9 cellular contexts compared by ENCODE assay signal in the genomic region with DNA sequence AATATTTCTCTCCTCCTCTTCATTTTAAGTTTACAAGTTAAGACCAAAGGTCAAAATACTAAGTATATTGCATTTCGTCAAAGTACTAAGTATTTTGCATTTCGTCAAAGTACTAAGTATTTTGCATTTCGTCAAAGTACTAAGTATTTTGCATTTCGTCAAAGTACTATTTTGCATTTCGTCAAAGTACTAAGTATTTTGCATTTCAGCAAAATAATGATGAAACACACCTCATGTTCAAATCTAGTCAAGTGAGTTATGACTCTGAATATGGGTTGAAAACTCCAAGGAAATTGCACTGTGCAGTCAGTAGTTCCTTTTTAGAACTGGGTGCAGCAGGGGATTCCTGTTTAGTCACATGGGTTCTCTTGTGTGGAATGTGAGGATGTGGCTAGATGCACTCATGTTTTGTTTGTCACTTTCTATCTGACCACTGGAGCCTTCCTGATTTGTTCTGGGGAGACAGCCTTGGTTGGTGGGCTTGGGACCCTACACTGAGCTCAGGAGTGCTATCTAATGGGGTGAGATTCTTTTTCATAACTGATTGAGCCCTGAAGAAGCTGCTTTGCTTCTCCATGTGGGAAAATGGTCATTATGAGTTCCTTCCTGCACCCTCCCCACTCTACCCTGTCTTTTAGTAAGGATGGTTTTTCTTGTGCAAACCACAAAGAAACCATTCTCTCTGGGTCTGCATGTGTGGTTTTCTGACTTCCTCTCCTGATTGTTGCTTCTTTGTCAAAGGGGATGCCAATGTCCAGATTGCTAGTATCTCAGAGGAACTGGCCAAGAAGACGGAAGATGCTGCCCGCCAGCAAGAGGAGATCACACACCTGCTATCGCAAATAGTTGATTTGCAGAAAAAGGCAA.
DNase-seq lines count a peak whose midpoint lies in the region; ATAC-seq, FAIRE-seq and TF ChIP-seq lines count a peak whose summit lies in the region.
"Had no signal": no experiment of that assay in that cellular context is flagged by ENCODE, and none has a peak within 500 bp of the region (broad histone marks: within the 10 kb centered on the region; RNA-seq: fewer than 3 reads in every experiment).

No MANE protein-coding gene starts in this region.

- peaks cover 62% of the 10 kb centered on the region for H3K4me1 ChIP-seq in GM12878 (ENCODE audit: control insufficient read depth, insufficient read depth, low read length)

- peaks cover 14% of the 10 kb centered on the region for H3K79me2 ChIP-seq in GM12878 (ENCODE audit: control insufficient read depth, insufficient read depth, low read length)

- ATAC-seq in GM19395 (IDR thresholded peaks at IDR 0.05; ENCODE audit: unreplicated experiment), result peak; percentile 54
- peak; percentile 30 for ATAC-seq in HG03439 (IDR thresholded peaks at IDR 0.05; ENCODE audit: unreplicated experiment)
- ATAC-seq in GM12878, result peak; percentile 58

- H3K9ac ChIP-seq in GM12878 (ENCODE audit: control insufficient read depth, insufficient read depth, low read length), result 0 out of 2 replicates have a peak overlapping the region, but pooled peaks have one; percentile 23

- no TSS peak for BruUV-seq in GM12878 (replicated peaks; lab: Mats Ljungman, UMichigan)

- peak in 1 of 2 experiments; percentile 8; a peak in 1 of 4 replicates for TF ChIP-seq EP300 in GM12878 (IDR thresholded peaks at IDR 0.05; ENCODE audit: borderline replicate concordance in 1 of 2, control insufficient read depth in 1 of 2, low read depth in 2 of 2, low read length in 2 of 2)

- H3K27ac ChIP-seq in GM12878 (ENCODE audit: control insufficient read depth, insufficient read depth), result peak overlapping the region; percentile 81

- H3K27me3 ChIP-seq in GM12878 (replicated peaks in 1 of 2; ENCODE audit: control insufficient read depth in 2 of 2, insufficient read depth in 2 of 2, low read length in 1 of 2), result no peaks in the 10 kb centered on the region

- FAIRE-seq in GM12878 (lab: Jason Lieb, UNC), result peak; percentile 80

- H3K4me2 ChIP-seq in GM12878 (ENCODE audit: control insufficient read depth, insufficient read depth), result peak overlapping the region; percentile 83

- CTCF ChIA-PET in GM12878 (lab: Yijun Ruan, JAX), result interaction anchor here (0.5 to 7.7 kb wide), 23 partner anchors 8 to 298 kb away, joined by 3 to 159 read pairs (median 7); partner anchors contain the start of gene TRAK1

- SMC1A ChIA-PET in GM12878 (lab: Charles Lee; ENCODE audit: uncharacterized antibody, unreplicated experiment), result interaction anchor here (1.1 to 6.1 kb wide), 13 partner anchors 9 to 298 kb away, joined by 4 to 105 read pairs (median 6); no protein-coding TSS in a partner anchor

- H3K4me3 ChIP-seq in AG10803 (ENCODE audit: low read length), result no peak overlapping the region
- peak overlapping the region; percentile 45; the same call in 1 of the 2 replicates for H3K4me3 ChIP-seq in GM12878

- RAD21 ChIA-PET in GM12878 (lab: Charles Lee; ENCODE audit: unreplicated experiment), result interaction anchor here (0.6 to 3.4 kb wide), 6 partner anchors 17 to 113 kb away, joined by 3 to 64 read pairs (median 7); no protein-coding TSS in a partner anchor

- 12% methylated on average over 8 of the region's 8 CpGs for WGBS in GM12878 (ENCODE audit: insufficient coverage, insufficient replicate concordance, low lambda C conversion rate, missing lambda C conversion rate)

- POLR2A ChIA-PET in GM12878 (lab: Charles Lee), result interaction anchor here (0.6 to 2.0 kb wide), 5 partner anchors 18 to 74 kb away, joined by 3 to 5 read pairs (median 4); no protein-coding TSS in a partner anchor

- intact Hi-C loops in GM12878 (cut with micrococcal nuclease; ENCODE audit: unreplicated experiment), result loop anchor here (5.0 to 10.0 kb wide), 3 partner anchors 180 to 298 kb away; partner anchors contain the start of gene ULK4

- TF ChIP-seq CTCF in AG10803 (conservative IDR thresholded peaks at IDR 0.05; ENCODE audit: low read length) (no peak), GM12878 (IDR thresholded peaks at IDR 0.05 in 2 of 3, conservative IDR thresholded peaks at IDR 0.05 in 1 of 3; ENCODE audit: control insufficient read depth in 2 of 3, extremely low read depth in 1 of 3, insufficient read depth in 1 of 3, low read depth in 3 of 3, low read length in 3 of 3) (no peak)

- H2AFZ ChIP-seq in GM12878 (ENCODE audit: control insufficient read depth, low read depth, low read length), result no peak overlapping the region

- DNase-seq in AG10803 (ENCODE audit: low read depth) (peak; percentile 40), GM12878 (ENCODE audit: low read depth, low spot score) (peak; percentile 87), occipital lobe (lab: John Stamatoyannopoulos, UW) (no peak), NCI-H82 treated with DMSO at 0.1 percent for 48 hours (lab: John Stamatoyannopoulos, UW; ENCODE audit: unreplicated experiment) (no peak), NCI-H446 treated with DMSO at 0.1 percent for 48 hours (lab: John Stamatoyannopoulos, UW) (no peak)
- DNase-seq in activated CD4-positive, CD25-positive, alpha-beta regulatory T cell (lab: John Stamatoyannopoulos, UW), result no peak
- DNase-seq: DMS 273 treated with DMSO at 0.1 percent for 48 hours had no signal

- no peaks in the 10 kb centered on the region for H4K20me1 ChIP-seq in GM12878 (ENCODE audit: control insufficient read depth, insufficient read depth)

- no peak for TF ChIP-seq RAD21 in GM12878 (IDR thresholded peaks at IDR 0.05; ENCODE audit: insufficient read depth, low read depth, low read length)

- TF ChIP-seq POLR2A in GM12878 (IDR thresholded peaks at IDR 0.05; ENCODE audit: low read depth, low read length), result no peak

- H3K36me3 ChIP-seq in GM12878 (ENCODE audit: control insufficient read depth in 2 of 2, insufficient read depth in 2 of 2, low read length in 1 of 2), result peaks cover 5 to 9% of the 10 kb centered on the region in 2 experiments

- H3K9me3 ChIP-seq in GM12878 (replicated peaks; ENCODE audit: control insufficient read depth, insufficient read depth, low read length), result no peaks in the 10 kb centered on the region

- in situ Hi-C loops in GM12878 (cut with MboI), result no loop called here

TF ChIP-seq in GM12878, 131 proteins besides CTCF, POLR2A, EP300 and RAD21 (continues in another document):
- no peak for TF ChIP-seq MEF2A (IDR thresholded peaks at IDR 0.05; ENCODE audit: insufficient read depth, low read depth, low read length)
- no peak for TF ChIP-seq YY1 (IDR thresholded peaks at IDR 0.05; ENCODE audit: low read depth, low read length)
- no peak for TF ChIP-seq BACH1 (IDR thresholded peaks at IDR 0.05; ENCODE audit: borderline replicate concordance)
- TF ChIP-seq BRCA1 (IDR thresholded peaks at IDR 0.05; ENCODE audit: low read depth, low read length), result no peak
- TF ChIP-seq POLR2AphosphoS5 (IDR thresholded peaks at IDR 0.05; ENCODE audit: low read length), result 0 out of 2 replicates have a peak, but pooled peaks have one; percentile 22
- no peak for TF ChIP-seq CBX5 (IDR thresholded peaks at IDR 0.05; ENCODE audit: low read depth)
- TF ChIP-seq TAF1 (IDR thresholded peaks at IDR 0.05; ENCODE audit: borderline replicate concordance, low read depth, low read length), result no peak
- TF ChIP-seq, protein P1, sequence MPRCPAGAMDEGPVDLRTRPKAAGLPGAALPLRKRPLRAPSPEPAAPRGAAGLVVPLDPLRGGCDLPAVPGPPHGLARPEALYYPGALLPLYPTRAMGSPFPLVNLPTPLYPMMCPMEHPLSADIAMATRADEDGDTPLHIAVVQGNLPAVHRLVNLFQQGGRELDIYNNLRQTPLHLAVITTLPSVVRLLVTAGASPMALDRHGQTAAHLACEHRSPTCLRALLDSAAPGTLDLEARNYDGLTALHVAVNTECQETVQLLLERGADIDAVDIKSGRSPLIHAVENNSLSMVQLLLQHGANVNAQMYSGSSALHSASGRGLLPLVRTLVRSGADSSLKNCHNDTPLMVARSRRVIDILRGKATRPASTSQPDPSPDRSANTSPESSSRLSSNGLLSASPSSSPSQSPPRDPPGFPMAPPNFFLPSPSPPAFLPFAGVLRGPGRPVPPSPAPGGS (IDR thresholded peaks at IDR 0.05; ENCODE audit: borderline replicate concordance, insufficient read depth, low read depth, low read length, poor library complexity, severe bottlenecking), result no peak
- TF ChIP-seq ZNF384 (IDR thresholded peaks at IDR 0.05; ENCODE audit: borderline replicate concordance, low read depth, low read length), result no peak
- no peak for TF ChIP-seq KLF5 (IDR thresholded peaks at IDR 0.05; ENCODE audit: partially characterized antibody)
- TF ChIP-seq CHD2 (IDR thresholded peaks at IDR 0.05; ENCODE audit: borderline replicate concordance, low read depth, low read length), result no peak
- TF ChIP-seq ZNF24 (IDR thresholded peaks at IDR 0.05), result no peak
- TF ChIP-seq YBX1 (IDR thresholded peaks at IDR 0.05), result no peak
- no peak for TF ChIP-seq SP1 (IDR thresholded peaks at IDR 0.05; ENCODE audit: low read depth, low read length)
- TF ChIP-seq GABPA (IDR thresholded peaks at IDR 0.05; ENCODE audit: low read depth), result no peak
- TF ChIP-seq EGR1 (IDR thresholded peaks at IDR 0.05; ENCODE audit: borderline replicate concordance in 1 of 2, low read depth in 2 of 2, low read length in 2 of 2), result no peak
- no peak for TF ChIP-seq NR2C2 (IDR thresholded peaks at IDR 0.05; ENCODE audit: borderline replicate concordance, control insufficient read depth, insufficient read length, low read depth)
- no peak; the same call in none of the 2 replicates for TF ChIP-seq JUNB (IDR thresholded peaks at IDR 0.05)
- TF ChIP-seq ZNF622 (IDR thresholded peaks at IDR 0.05), result no peak
- TF ChIP-seq USF1 (IDR thresholded peaks at IDR 0.05; ENCODE audit: borderline replicate concordance, extremely low read length, insufficient read depth, low read depth, low read length), result peak; percentile 20
- TF ChIP-seq ZNF217 (IDR thresholded peaks at IDR 0.05), result no peak
- no peak for TF ChIP-seq EZH2 (IDR thresholded peaks at IDR 0.05; ENCODE audit: borderline replicate concordance, control insufficient read depth, low read depth, low read length)
- TF ChIP-seq HCFC1 (IDR thresholded peaks at IDR 0.05; ENCODE audit: low read length), result no peak

Comparison
In these comparisons a context has a peak if more than half of its experiments do, and no peak if none do; other contexts are left out.
1. DNase-seq: peak in AG10803 (single experiment) and GM12878 (single experiment); none in occipital lobe (single experiment), NCI-H82 treated with DMSO at 0.1 percent for 48 hours (single experiment), activated CD4-positive, CD25-positive, alpha-beta regulatory T cell (0 of 4) and NCI-H446 treated with DMSO at 0.1 percent for 48 hours (single experiment).
2. Peak in every context shown above with its lines, with median percentiles within 50 percentile points of each other: ATAC-seq.